Comparison of ENCODE assay signal across 21 cellular contexts in the genomic region with DNA sequence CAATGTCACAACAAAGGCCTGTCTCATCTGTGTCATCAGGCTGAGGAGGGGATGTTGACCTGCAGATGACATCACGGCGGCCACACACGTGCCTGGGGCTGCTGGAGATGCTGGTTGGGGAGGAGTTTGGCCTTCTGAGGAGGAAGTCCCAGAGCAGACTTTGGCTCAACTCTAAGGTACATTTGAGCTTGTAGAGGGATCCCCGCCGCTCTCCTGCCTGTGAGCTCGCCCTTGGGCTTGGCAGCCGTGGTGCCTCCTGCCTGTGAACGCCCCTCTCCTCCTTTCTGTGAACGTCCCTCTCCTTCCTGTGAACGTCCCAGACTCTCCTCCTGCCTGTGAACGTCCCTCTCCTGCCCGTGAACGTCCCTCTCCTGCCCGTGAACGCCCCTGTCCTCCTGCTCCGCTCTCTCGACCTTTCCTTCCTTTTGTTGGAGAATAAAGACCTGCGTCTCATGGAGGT.
A peak's percentile ranks its signal among the peaks of the same experiment; 100 is the strongest.
DNase-seq lines count a peak whose midpoint lies in the region; ATAC-seq lines count a peak whose summit lies in the region.
"Had no signal": no experiment of that assay in that cellular context is flagged by ENCODE, and none has a peak within 500 bp of the region (broad histone marks: within the 10 kb centered on the region; RNA-seq: fewer than 3 reads in every experiment).

No MANE protein-coding gene starts in this region.

- H3K4me3 Mint-ChIP-seq in activated CD4-positive, alpha-beta T cell treated with anti-CD3 and anti-CD28 coated beads for 36 hours, result peak overlapping the region; percentile 15
- H3K4me3 Mint-ChIP-seq in activated CD8-positive, alpha-beta memory T cell treated with anti-CD3 and anti-CD28 coated beads, Interleukin-2, amount 10 ng/mL, durations not matched to agents 7 days and 5 days, result no peak overlapping the region
- H3K4me3 Mint-ChIP-seq: naive B cell; stimulated activated memory B cell treated with anti-CD40 and anti-IgM and Interleukin-4, amounts not matched to agents 10 μg/mL and 1 μg/mL and 100 μg/mL, for 72 hours had no signal

- H3K4me1 Mint-ChIP-seq in activated CD4-positive, alpha-beta T cell treated with anti-CD3 and anti-CD28 coated beads for 36 hours, result no peaks in the 10 kb centered on the region
- H3K4me1 Mint-ChIP-seq in activated CD8-positive, alpha-beta memory T cell treated with anti-CD3 and anti-CD28 coated beads, Interleukin-2, amount 10 ng/mL, durations not matched to agents 7 days and 5 days, result no peaks in the 10 kb centered on the region
- H3K4me1 Mint-ChIP-seq: naive B cell; stimulated activated memory B cell treated with anti-CD40 and anti-IgM and Interleukin-4, amounts not matched to agents 10 μg/mL and 1 μg/mL and 100 μg/mL, for 72 hours had no signal

- POLR2A ChIA-PET in activated CD4-positive, alpha-beta T cell treated with anti-CD3 and anti-CD28 coated beads for 36 hours (lab: Charles Lee), result no interaction called here

- CTCF ChIA-PET in activated CD4-positive, alpha-beta T cell treated with anti-CD3 and anti-CD28 coated beads for 36 hours (lab: Charles Lee), result no interaction called here
- CTCF ChIA-PET in activated CD8-positive, alpha-beta memory T cell treated with anti-CD3 and anti-CD28 coated beads, Interleukin-2, amount 10 ng/mL, durations not matched to agents 7 days and 5 days (lab: Charles Lee), result no interaction called here

- H3K36me3 Mint-ChIP-seq in activated CD4-positive, alpha-beta T cell treated with anti-CD3 and anti-CD28 coated beads for 36 hours (ENCODE audit: low read depth), result no peaks in the 10 kb centered on the region
- no peaks in the 10 kb centered on the region for H3K36me3 Mint-ChIP-seq in activated CD8-positive, alpha-beta memory T cell treated with anti-CD3 and anti-CD28 coated beads, Interleukin-2, amount 10 ng/mL, durations not matched to agents 7 days and 5 days
- H3K36me3 Mint-ChIP-seq: naive B cell; stimulated activated memory B cell treated with anti-CD40 and anti-IgM and Interleukin-4, amounts not matched to agents 10 μg/mL and 1 μg/mL and 100 μg/mL, for 72 hours had no signal

- ATAC-seq in activated CD4-positive, alpha-beta T cell treated with anti-CD3 and anti-CD28 coated beads for 36 hours, result no peak
- ATAC-seq in activated CD8-positive, alpha-beta memory T cell treated with anti-CD3 and anti-CD28 coated beads, Interleukin-2, amount 10 ng/mL, durations not matched to agents 7 days and 5 days, result no peak
- no peak for ATAC-seq in HG03378 (IDR thresholded peaks at IDR 0.05; ENCODE audit: unreplicated experiment)
- ATAC-seq: activated naive CD4-positive, alpha-beta T cell treated with anti-CD3 and anti-CD28 coated beads, Interleukin-2, amount 50 U/mL, for 72 hours; esophagus mucosa; gastroesophageal sphincter; stimulated activated memory B cell treated with anti-CD40 and anti-IgM and Interleukin-4, amounts not matched to agents 10 μg/mL and 1 μg/mL and 100 μg/mL, for 72 hours had no signal

- intact Hi-C loops in activated CD4-positive, alpha-beta T cell treated with anti-CD3 and anti-CD28 coated beads for 36 hours (cut with DNase I, micrococcal nuclease), result no loop called here

- no peaks in the 10 kb centered on the region for H3K9me3 Mint-ChIP-seq in activated CD4-positive, alpha-beta T cell treated with anti-CD3 and anti-CD28 coated beads for 36 hours (ENCODE audit: low read depth)
- H3K9me3 Mint-ChIP-seq in activated CD8-positive, alpha-beta memory T cell treated with anti-CD3 and anti-CD28 coated beads, Interleukin-2, amount 10 ng/mL, durations not matched to agents 7 days and 5 days (ENCODE audit: low read depth), result no peaks in the 10 kb centered on the region
- H3K9me3 Mint-ChIP-seq: activated naive CD4-positive, alpha-beta T cell treated with anti-CD3 and anti-CD28 coated beads, Interleukin-2, amount 50 U/mL, for 72 hours had no signal

- DNase-seq in activated CD4-positive, alpha-beta T cell treated with anti-CD3 and anti-CD28 coated beads for 36 hours, result no peak
- no peak for DNase-seq in activated CD4-positive, alpha-beta T cell treated with anti-CD3 and anti-CD28 coated beads for 1 hour
- DNase-seq in Daoy (ENCODE audit: low read depth), result peak; percentile 18
- DNase-seq in activated CD8-positive, alpha-beta memory T cell treated with anti-CD3 and anti-CD28 coated beads, Interleukin-2, amount 10 ng/mL, durations not matched to agents 7 days and 5 days, result peak; percentile 30
- DNase-seq in mesenteric fat pad (ENCODE audit: low spot score), result peak; percentile 81
- DNase-seq in foreskin melanocyte, result no peak
- DNase-seq in NCI-H2196 (lab: John Stamatoyannopoulos, UW; ENCODE audit: unreplicated experiment), result no peak
- DNase-seq: activated T-cell treated with anti-CD3 and anti-CD28 coated beads, Interleukin-2, amount 50 U/mL, for 1 hour; BE2C; cerebellar nuclear complex; effector CD4-positive, alpha-beta T cell; mammary epithelial cell; naive B cell; NCI-H1092 treated with DMSO at 0.1 percent for 48 hours; NCI-H2081 treated with DMSO at 0.1 percent for 48 hours; NCI-H510A had no signal

- no peaks in the 10 kb centered on the region for H3K27me3 Mint-ChIP-seq in activated CD4-positive, alpha-beta T cell treated with anti-CD3 and anti-CD28 coated beads for 36 hours
- H3K27me3 Mint-ChIP-seq in activated CD8-positive, alpha-beta memory T cell treated with anti-CD3 and anti-CD28 coated beads, Interleukin-2, amount 10 ng/mL, durations not matched to agents 7 days and 5 days, result peaks cover 43% of the 10 kb centered on the region

- H3K27ac Mint-ChIP-seq in activated CD4-positive, alpha-beta T cell treated with anti-CD3 and anti-CD28 coated beads for 36 hours, result no peak overlapping the region
- no peak overlapping the region for H3K27ac Mint-ChIP-seq in activated CD8-positive, alpha-beta memory T cell treated with anti-CD3 and anti-CD28 coated beads, Interleukin-2, amount 10 ng/mL, durations not matched to agents 7 days and 5 days
- H3K27ac Mint-ChIP-seq: naive B cell; stimulated activated memory B cell treated with anti-CD40 and anti-IgM and Interleukin-4, amounts not matched to agents 10 μg/mL and 1 μg/mL and 100 μg/mL, for 72 hours had no signal

Comparison
In these comparisons a context has a peak if more than half of its experiments do, and no peak if none do; other contexts are left out.
1. DNase-seq: peak in Daoy (single experiment), activated CD8-positive, alpha-beta memory T cell treated with anti-CD3 and anti-CD28 coated beads, Interleukin-2, amount 10 ng/mL, durations not matched to agents 7 days and 5 days (single experiment) and mesenteric fat pad (single experiment); none in activated CD4-positive, alpha-beta T cell treated with anti-CD3 and anti-CD28 coated beads for 36 hours (single experiment), activated CD4-positive, alpha-beta T cell treated with anti-CD3 and anti-CD28 coated beads for 1 hour (single experiment), foreskin melanocyte (single experiment) and NCI-H2196 (single experiment).